In genomic region chr7:99762680-99763327, GRCh38 we compare ENCODE assay signal across 12 cellular contexts. TPM values are rescaled to one million over a fixed set of nuclear protein-coding genes. Genes with fewer than 3 reads are reported as not detected.
DNase-seq lines count a peak whose midpoint lies in the region; ATAC-seq, FAIRE-seq and TF ChIP-seq lines count a peak whose summit lies in the region.
"Had no signal": no experiment of that assay in that cellular context is flagged by ENCODE, and none has a peak within 500 bp of the region (broad histone marks: within the 10 kb centered on the region; RNA-seq: fewer than 3 reads in every experiment).

No MANE protein-coding gene starts in this region.

- H3K36me3 ChIP-seq in heart right ventricle: no peaks in the 10 kb centered on the region

- ATAC-seq in heart right ventricle (peak; percentile 67 to 99 (median 88)), GM19328 (IDR thresholded peaks at IDR 0.05; ENCODE audit: unreplicated experiment) (no peak)
- no peak for ATAC-seq in stimulated activated memory B cell treated with anti-CD40 and anti-IgM and Interleukin-4, amounts not matched to agents 10 μg/mL and 1 μg/mL and 100 μg/mL, for 72 hours
- ATAC-seq: natural killer cell treated with Interleukin-12 subunit alpha and Interleukin-12 subunit beta and Interleukin-15 and Interleukin-18, amount 100 ng/mL, for 72 hours had no signal

- H3K27ac ChIP-seq in heart right ventricle: peak overlapping the region in 1 of 10 donors; percentile 1

- DNase-seq in H4 (ENCODE audit: low spot score) (peak; percentile 18), astrocyte of the spinal cord (ENCODE audit: low read depth, low spot score) (peak; percentile 74), heart right ventricle (peak; percentile 12 to 37), renal cortical epithelial cell (ENCODE audit: low read depth) (peak; percentile 42), frontal cortex (ENCODE audit: low spot score in 2 of 2) (no peak), posterior vena cava (ENCODE audit: low spot score) (no peak)
- DNase-seq: activated CD4-positive, alpha-beta T cell treated with anti-CD3 and anti-CD28 coated beads, Interleukin-2, amount 10 ng/mL, durations not matched to agents 7 days and 5 days; NCI-H526 had no signal

- H3K9me3 Mint-ChIP-seq in stimulated activated memory B cell treated with anti-CD40 and anti-IgM and Interleukin-4, amounts not matched to agents 10 μg/mL and 1 μg/mL and 100 μg/mL, for 72 hours: no peaks in the 10 kb centered on the region
- H3K9me3 Mint-ChIP-seq: activated CD4-positive, alpha-beta T cell treated with anti-CD3 and anti-CD28 coated beads, Interleukin-2, amount 10 ng/mL, durations not matched to agents 7 days and 5 days; natural killer cell treated with Interleukin-12 subunit alpha and Interleukin-12 subunit beta and Interleukin-15 and Interleukin-18, amount 100 ng/mL, for 72 hours had no signal

- TF ChIP-seq CTCF in astrocyte of the spinal cord (IDR thresholded peaks at IDR 0.05; ENCODE audit: low read depth, low read length): no peak
- TF ChIP-seq CTCF in heart right ventricle (IDR thresholded peaks at IDR 0.05): no peak

- peaks cover 0 to 4% (median 0%) of the 10 kb centered on the region in 9 donors for H3K4me1 ChIP-seq in heart right ventricle

- intact Hi-C loops in heart right ventricle (cut with DNase I) (no loop called here), posterior vena cava (cut with DNase I) (no loop called here)

- H3K27me3 Mint-ChIP-seq in stimulated activated memory B cell treated with anti-CD40 and anti-IgM and Interleukin-4, amounts not matched to agents 10 μg/mL and 1 μg/mL and 100 μg/mL, for 72 hours: peaks cover 92% of the 10 kb centered on the region
- H3K27me3 Mint-ChIP-seq: activated CD4-positive, alpha-beta T cell treated with anti-CD3 and anti-CD28 coated beads, Interleukin-2, amount 10 ng/mL, durations not matched to agents 7 days and 5 days had no signal

- no peak for FAIRE-seq in frontal cortex (lab: Jason Lieb, UNC)

- H3K4me3 ChIP-seq in astrocyte of the spinal cord (ENCODE audit: low read depth, low read length): no peak overlapping the region
- no peak overlapping the region for H3K4me3 ChIP-seq in heart right ventricle

- H3K4me1 Mint-ChIP-seq in stimulated activated memory B cell treated with anti-CD40 and anti-IgM and Interleukin-4, amounts not matched to agents 10 μg/mL and 1 μg/mL and 100 μg/mL, for 72 hours: peaks cover 9% of the 10 kb centered on the region

- H3K27me3 ChIP-seq in heart right ventricle: no peaks in the 10 kb centered on the region

- WGBS in heart right ventricle, 2 donors: 50 to 60% methylated on average over 7 of the region's 7 CpGs

- in situ Hi-C loops in astrocyte of the spinal cord (cut with HindIII; ENCODE audit: low sequenced_read_pairs): no loop called here

- H3K27ac Mint-ChIP-seq in stimulated activated memory B cell treated with anti-CD40 and anti-IgM and Interleukin-4, amounts not matched to agents 10 μg/mL and 1 μg/mL and 100 μg/mL, for 72 hours: no peak overlapping the region
- H3K27ac Mint-ChIP-seq: activated CD4-positive, alpha-beta T cell treated with anti-CD3 and anti-CD28 coated beads, Interleukin-2, amount 10 ng/mL, durations not matched to agents 7 days and 5 days; natural killer cell treated with Interleukin-12 subunit alpha and Interleukin-12 subunit beta and Interleukin-15 and Interleukin-18, amount 100 ng/mL, for 72 hours had no signal

- no peak overlapping the region for H3K4me3 Mint-ChIP-seq in stimulated activated memory B cell treated with anti-CD40 and anti-IgM and Interleukin-4, amounts not matched to agents 10 μg/mL and 1 μg/mL and 100 μg/mL, for 72 hours
- H3K4me3 Mint-ChIP-seq: activated CD4-positive, alpha-beta T cell treated with anti-CD3 and anti-CD28 coated beads, Interleukin-2, amount 10 ng/mL, durations not matched to agents 7 days and 5 days; natural killer cell treated with Interleukin-12 subunit alpha and Interleukin-12 subunit beta and Interleukin-15 and Interleukin-18, amount 100 ng/mL, for 72 hours had no signal

- no peaks in the 10 kb centered on the region for H3K9me3 ChIP-seq in heart right ventricle

- no peaks in the 10 kb centered on the region for H3K36me3 Mint-ChIP-seq in stimulated activated memory B cell treated with anti-CD40 and anti-IgM and Interleukin-4, amounts not matched to agents 10 μg/mL and 1 μg/mL and 100 μg/mL, for 72 hours
- H3K36me3 Mint-ChIP-seq: natural killer cell treated with Interleukin-12 subunit alpha and Interleukin-12 subunit beta and Interleukin-15 and Interleukin-18, amount 100 ng/mL, for 72 hours had no signal

RNA-seq across cellular contexts. Expression of gene CYP3A4, which starts 21.2 kb away (rescaled TPM):
- total RNA-seq in H4 (2014; rRNA removed; shearing (Covaris generic)): not detected in 2 replicates
- total RNA-seq in heart right ventricle: not detected
- not detected for polyA plus RNA-seq in heart right ventricle
- total RNA-seq in renal cortical epithelial cell: 0.69 TPM in 1 of 2 replicates, not detected in the other
- total RNA-seq in frontal cortex: not detected
- total RNA-seq in posterior vena cava: not detected
- total RNA-seq: activated CD4-positive, alpha-beta T cell treated with anti-CD3 and anti-CD28 coated beads, Interleukin-2, amount 10 ng/mL, durations not matched to agents 7 days and 5 days; natural killer cell treated with Interleukin-12 subunit alpha and Interleukin-12 subunit beta and Interleukin-15 and Interleukin-18, amount 100 ng/mL, for 72 hours; temporal lobe had no signal

RNA-seq across cellular contexts. Expression of gene CYP3A7, which starts 27.8 kb away (rescaled TPM):
- total RNA-seq in H4 (2014; rRNA removed; shearing (Covaris generic)): not detected in 2 replicates
- total RNA-seq in heart right ventricle (not detected), renal cortical epithelial cell (not detected in 2 replicates), frontal cortex (not detected), posterior vena cava (not detected)
- polyA plus RNA-seq in heart right ventricle: not detected
- total RNA-seq: activated CD4-positive, alpha-beta T cell treated with anti-CD3 and anti-CD28 coated beads, Interleukin-2, amount 10 ng/mL, durations not matched to agents 7 days and 5 days; natural killer cell treated with Interleukin-12 subunit alpha and Interleukin-12 subunit beta and Interleukin-15 and Interleukin-18, amount 100 ng/mL, for 72 hours; temporal lobe had no signal

Comparison
In these comparisons a context has a peak if more than half of its experiments do, and no peak if none do; other contexts are left out.
1. DNase-seq: peak in H4 (single experiment), astrocyte of the spinal cord (single experiment), heart right ventricle (2 of 2) and renal cortical epithelial cell (single experiment); none in frontal cortex (0 of 2) and posterior vena cava (single experiment).
2. ATAC-seq: peak in heart right ventricle (8 of 8); none in GM19328 (single experiment) and stimulated activated memory B cell treated with anti-CD40 and anti-IgM and Interleukin-4, amounts not matched to agents 10 μg/mL and 1 μg/mL and 100 μg/mL, for 72 hours (single experiment).